ENCODE assay signal across 12 cellular contexts in the genomic region with DNA sequence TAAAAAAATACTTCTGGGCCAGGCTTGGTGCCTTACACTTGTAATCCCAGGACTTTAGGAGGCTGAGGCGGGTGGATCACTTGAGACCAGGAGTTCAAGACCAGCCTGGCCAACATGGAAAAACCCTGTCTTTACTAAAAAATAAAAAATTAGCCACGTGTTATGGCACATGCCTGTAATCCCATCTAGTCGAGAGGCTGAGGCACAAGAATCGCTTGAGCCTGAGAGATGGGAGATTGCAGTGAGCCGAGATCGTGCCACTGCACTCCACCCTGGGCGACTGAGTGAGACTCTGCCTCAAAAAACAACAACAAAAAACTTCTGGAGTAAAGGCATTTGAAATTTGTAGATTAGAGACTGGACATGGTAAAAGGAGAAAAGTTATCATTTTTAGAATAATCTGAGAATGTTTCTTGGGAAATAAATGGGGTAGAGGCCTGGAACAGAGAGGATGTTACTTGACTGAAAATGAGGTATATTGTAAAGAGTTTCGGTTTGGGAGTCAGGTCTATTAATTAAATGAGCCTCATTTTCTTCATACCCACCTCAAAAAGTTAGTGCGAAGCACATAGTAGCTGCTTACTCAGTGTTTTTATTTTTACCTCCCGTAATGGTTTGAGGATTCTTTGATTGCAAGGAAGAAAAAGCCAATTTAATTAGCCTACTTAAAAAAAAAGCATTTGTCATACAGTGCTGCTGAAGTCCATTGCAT. TPM values are rescaled to one million over a fixed set of nuclear protein-coding genes. Genes with fewer than 3 reads are reported as not detected.
DNase-seq lines count a peak whose midpoint lies in the region; ATAC-seq and TF ChIP-seq lines count a peak whose summit lies in the region.
"Had no signal": no experiment of that assay in that cellular context is flagged by ENCODE, and none has a peak within 500 bp of the region (broad histone marks: within the 10 kb centered on the region; RNA-seq: fewer than 3 reads in every experiment).

No MANE protein-coding gene starts in this region.

- peaks cover 66% of the 10 kb centered on the region for H3K4me1 Mint-ChIP-seq in activated T-cell treated with anti-CD3 and anti-CD28 coated beads, Interleukin-2, amount 50 U/mL, for 4 hours (ENCODE audit: low read depth)
- peaks cover 57% of the 10 kb centered on the region for H3K4me1 Mint-ChIP-seq in HFFc6 (ENCODE audit: low read depth)
- H3K4me1 Mint-ChIP-seq in activated naive CD8-positive, alpha-beta T cell treated with anti-CD3 and anti-CD28 coated beads, Interleukin-2, amount 10 ng/mL, durations not matched to agents 7 days and 5 days: peaks cover 38% of the 10 kb centered on the region
- H3K4me1 Mint-ChIP-seq in stimulated activated effector memory CD8-positive, alpha-beta T cell treated with anti-CD3 and anti-CD28 coated beads, Interleukin-12 subunit alpha, Interleukin-12 subunit beta, amount 100 ng/mL, for 72 hours: peaks cover 48% of the 10 kb centered on the region

- H3K4me3 Mint-ChIP-seq in activated T-cell treated with anti-CD3 and anti-CD28 coated beads, Interleukin-2, amount 50 U/mL, for 4 hours: peak overlapping the region; percentile 41
- H3K4me3 Mint-ChIP-seq in HFFc6: no peak overlapping the region
- peak overlapping the region; percentile 27 for H3K4me3 Mint-ChIP-seq in activated naive CD8-positive, alpha-beta T cell treated with anti-CD3 and anti-CD28 coated beads, Interleukin-2, amount 10 ng/mL, durations not matched to agents 7 days and 5 days
- H3K4me3 Mint-ChIP-seq in stimulated activated effector memory CD8-positive, alpha-beta T cell treated with anti-CD3 and anti-CD28 coated beads, Interleukin-12 subunit alpha, Interleukin-12 subunit beta, amount 100 ng/mL, for 72 hours: peak overlapping the region; percentile 87

- POLR2A ChIA-PET in activated naive CD8-positive, alpha-beta T cell treated with anti-CD3 and anti-CD28 coated beads, Interleukin-2, amount 10 ng/mL, durations not matched to agents 7 days and 5 days (lab: Charles Lee): no interaction called here

- peak overlapping the region; percentile 16; the same call in 1 of the 2 replicates for H3K27ac Mint-ChIP-seq in HFFc6
- no peak overlapping the region for H3K27ac Mint-ChIP-seq in activated naive CD8-positive, alpha-beta T cell treated with anti-CD3 and anti-CD28 coated beads, Interleukin-2, amount 10 ng/mL, durations not matched to agents 7 days and 5 days
- peak overlapping the region; percentile 17 for H3K27ac Mint-ChIP-seq in stimulated activated effector memory CD8-positive, alpha-beta T cell treated with anti-CD3 and anti-CD28 coated beads, Interleukin-12 subunit alpha, Interleukin-12 subunit beta, amount 100 ng/mL, for 72 hours

- no peak overlapping the region for H3K27ac ChIP-seq in coronary artery

- peaks cover 10% of the 10 kb centered on the region for H3K36me3 Mint-ChIP-seq in activated T-cell treated with anti-CD3 and anti-CD28 coated beads, Interleukin-2, amount 50 U/mL, for 4 hours (ENCODE audit: insufficient read depth)
- H3K36me3 Mint-ChIP-seq in HFFc6 (ENCODE audit: low read depth): peaks cover 5% of the 10 kb centered on the region; the same call in 1 of the 2 replicates
- peaks cover 21% of the 10 kb centered on the region for H3K36me3 Mint-ChIP-seq in activated naive CD8-positive, alpha-beta T cell treated with anti-CD3 and anti-CD28 coated beads, Interleukin-2, amount 10 ng/mL, durations not matched to agents 7 days and 5 days
- peaks cover 16% of the 10 kb centered on the region for H3K36me3 Mint-ChIP-seq in stimulated activated effector memory CD8-positive, alpha-beta T cell treated with anti-CD3 and anti-CD28 coated beads, Interleukin-12 subunit alpha, Interleukin-12 subunit beta, amount 100 ng/mL, for 72 hours

- no peaks in the 10 kb centered on the region for H3K9me3 Mint-ChIP-seq in activated T-cell treated with anti-CD3 and anti-CD28 coated beads, Interleukin-2, amount 50 U/mL, for 4 hours
- H3K9me3 Mint-ChIP-seq in HFFc6: no peaks in the 10 kb centered on the region
- H3K9me3 Mint-ChIP-seq in activated naive CD8-positive, alpha-beta T cell treated with anti-CD3 and anti-CD28 coated beads, Interleukin-2, amount 10 ng/mL, durations not matched to agents 7 days and 5 days: no peaks in the 10 kb centered on the region
- peaks cover 8% of the 10 kb centered on the region for H3K9me3 Mint-ChIP-seq in stimulated activated effector memory CD8-positive, alpha-beta T cell treated with anti-CD3 and anti-CD28 coated beads, Interleukin-12 subunit alpha, Interleukin-12 subunit beta, amount 100 ng/mL, for 72 hours

- no peaks in the 10 kb centered on the region for H3K27me3 Mint-ChIP-seq in activated T-cell treated with anti-CD3 and anti-CD28 coated beads, Interleukin-2, amount 50 U/mL, for 4 hours (ENCODE audit: low read depth)
- no peaks in the 10 kb centered on the region for H3K27me3 Mint-ChIP-seq in HFFc6 (ENCODE audit: insufficient read depth)
- no peaks in the 10 kb centered on the region for H3K27me3 Mint-ChIP-seq in activated naive CD8-positive, alpha-beta T cell treated with anti-CD3 and anti-CD28 coated beads, Interleukin-2, amount 10 ng/mL, durations not matched to agents 7 days and 5 days
- H3K27me3 Mint-ChIP-seq: progenitor cell of endocrine pancreas had no signal

- ATAC-seq in activated T-cell treated with anti-CD3 and anti-CD28 coated beads, Interleukin-2, amount 50 U/mL, for 4 hours: no peak
- no peak for ATAC-seq in activated naive CD8-positive, alpha-beta T cell treated with anti-CD3 and anti-CD28 coated beads, Interleukin-2, amount 10 ng/mL, durations not matched to agents 7 days and 5 days (ENCODE audit: low read depth)
- no peak for ATAC-seq in stimulated activated effector memory CD8-positive, alpha-beta T cell treated with anti-CD3 and anti-CD28 coated beads, Interleukin-12 subunit alpha, Interleukin-12 subunit beta, amount 100 ng/mL, for 72 hours
- no peak for ATAC-seq in HG03520 (IDR thresholded peaks at IDR 0.05; ENCODE audit: unreplicated experiment)

- no peak for DNase-seq in activated T-cell treated with anti-CD3 and anti-CD28 coated beads, Interleukin-2, amount 50 U/mL, for 4 hours
- DNase-seq in activated T-cell treated with anti-CD3 and anti-CD28 coated beads, Interleukin-2, amount 50 U/mL, for 1 hour: no peak
- DNase-seq in HFFc6: no peak
- DNase-seq in activated naive CD8-positive, alpha-beta T cell treated with anti-CD3 and anti-CD28 coated beads, Interleukin-2, amount 10 ng/mL, durations not matched to agents 7 days and 5 days: no peak
- no peak for DNase-seq in stimulated activated effector memory CD8-positive, alpha-beta T cell treated with anti-CD3 and anti-CD28 coated beads, Interleukin-12 subunit alpha, Interleukin-12 subunit beta, amount 100 ng/mL, for 72 hours (ENCODE audit: low spot score in 2 of 2)
- DNase-seq in coronary artery (ENCODE audit: low spot score): no peak
- DNase-seq in NCI-H82 treated with DMSO at 0.1 percent for 48 hours (lab: John Stamatoyannopoulos, UW; ENCODE audit: unreplicated experiment): no peak
- DNase-seq: DMS153; midbrain; stimulated activated CD8-positive, alpha-beta memory T cell treated with anti-CD3 and anti-CD28 coated beads, Interleukin-4, amount 100 ng/mL, for 48 hours had no signal

- H3K4me3 ChIP-seq in coronary artery: no peak overlapping the region

- TF ChIP-seq CTCF in HFFc6 (IDR thresholded peaks at IDR 0.05) (no peak), coronary artery (IDR thresholded peaks at IDR 0.05) (no peak)

RNA-seq across cellular contexts. Expression of a gene that starts 2.6 kb away (rescaled TPM):
- 10 to 100 TPM; 26.9 to 29.8 (median 29.2) TPM for total RNA-seq in activated T-cell treated with anti-CD3 and anti-CD28 coated beads, Interleukin-2, amount 50 U/mL, for 4 hours
- 10 to 100 TPM; 25.2 to 32.5 (median 31.5) TPM for total RNA-seq in HFFc6 (2021; fragmentation: NEBNext Ultra II Directional; extraction: Animal tissue kit (Norgen Biotek cat#: 25700))
- total RNA-seq in activated naive CD8-positive, alpha-beta T cell treated with anti-CD3 and anti-CD28 coated beads, Interleukin-2, amount 10 ng/mL, durations not matched to agents 7 days and 5 days: 10 to 100 TPM; 30.1 to 30.6 TPM
